In the genomic region with DNA sequence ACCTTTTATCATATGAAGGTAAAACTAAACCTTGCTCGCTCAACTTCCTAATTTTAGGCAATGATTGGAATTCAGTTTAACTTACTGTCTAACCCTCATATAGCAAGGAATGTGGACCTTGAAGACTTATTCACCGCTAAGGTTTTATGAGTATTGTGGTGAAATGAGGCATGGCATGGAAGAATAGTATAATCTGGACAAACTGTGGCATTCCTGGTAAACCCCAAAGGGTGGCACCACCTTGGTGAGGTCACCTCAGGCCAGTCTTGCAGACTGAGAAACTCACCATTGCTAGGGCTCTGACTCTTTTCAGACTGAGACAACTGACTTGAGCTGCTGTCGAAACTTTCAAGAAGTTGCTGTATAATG, we compare ENCODE assay signal across 25 cellular contexts. TPM values are rescaled to one million over a fixed set of nuclear protein-coding genes. Genes with fewer than 3 reads are reported as not detected.
A peak's percentile ranks its signal among the peaks of the same experiment; 100 is the strongest.
DNase-seq lines count a peak whose midpoint lies in the region; ATAC-seq, FAIRE-seq and TF ChIP-seq lines count a peak whose summit lies in the region.
"Had no signal": no experiment of that assay in that cellular context is flagged by ENCODE, and none has a peak within 500 bp of the region (broad histone marks: within the 10 kb centered on the region; RNA-seq: fewer than 3 reads in every experiment).

No MANE protein-coding gene starts in this region.

- H3K27ac Mint-ChIP-seq in activated CD4-positive, alpha-beta T cell treated with anti-CD3 and anti-CD28 coated beads, Interleukin-2, amount 10 ng/mL, durations not matched to agents 24 days and 14 days: no peak overlapping the region
- H3K27ac Mint-ChIP-seq in activated CD8-positive, alpha-beta T cell treated with anti-CD3 and anti-CD28 coated beads, Interleukin-2, amount 10 ng/mL, durations not matched to agents 7 days and 5 days: no peak overlapping the region
- H3K27ac Mint-ChIP-seq in osteocyte (ENCODE audit: unreplicated experiment): no peak overlapping the region
- H3K27ac Mint-ChIP-seq: activated CD4-positive, alpha-beta T cell treated with anti-CD3 and anti-CD28 coated beads for 36 hours; activated naive CD4-positive, alpha-beta T cell treated with anti-CD3 and anti-CD28 coated beads, Interleukin-2, amount 50 U/mL, for 24 hours; endodermal cell; IgD-negative memory B cell; mesothelial cell of epicardium; T-helper 1 cell treated with Interleukin-12 subunit alpha and Interleukin-12 subunit beta and Interleukin-4 antibody, amounts not matched to agents 30 μg/mL and 1 μg/mL, for 36 hours had no signal

- peaks cover 2% of the 10 kb centered on the region for H3K27me3 Mint-ChIP-seq in activated CD4-positive, alpha-beta T cell treated with anti-CD3 and anti-CD28 coated beads, Interleukin-2, amount 10 ng/mL, durations not matched to agents 24 days and 14 days
- no peaks in the 10 kb centered on the region for H3K27me3 Mint-ChIP-seq in activated CD8-positive, alpha-beta T cell treated with anti-CD3 and anti-CD28 coated beads, Interleukin-2, amount 10 ng/mL, durations not matched to agents 7 days and 5 days (ENCODE audit: low read depth)
- peaks cover 5% of the 10 kb centered on the region for H3K27me3 Mint-ChIP-seq in osteocyte (ENCODE audit: unreplicated experiment)
- H3K27me3 Mint-ChIP-seq: IgD-negative memory B cell had no signal

- peak overlapping the region; percentile 74 to 83 for H3K27ac ChIP-seq in A549
- H3K27ac ChIP-seq: gastrocnemius medialis, tibial artery had no signal

- H3K4me1 Mint-ChIP-seq in activated CD4-positive, alpha-beta T cell treated with anti-CD3 and anti-CD28 coated beads, Interleukin-2, amount 10 ng/mL, durations not matched to agents 24 days and 14 days: no peaks in the 10 kb centered on the region
- H3K4me1 Mint-ChIP-seq in activated CD8-positive, alpha-beta T cell treated with anti-CD3 and anti-CD28 coated beads, Interleukin-2, amount 10 ng/mL, durations not matched to agents 7 days and 5 days (ENCODE audit: low read depth): no peaks in the 10 kb centered on the region
- peaks cover 8% of the 10 kb centered on the region for H3K4me1 Mint-ChIP-seq in osteocyte (ENCODE audit: unreplicated experiment)
- H3K4me1 Mint-ChIP-seq: activated CD4-positive, alpha-beta T cell treated with anti-CD3 and anti-CD28 coated beads for 36 hours; activated naive CD4-positive, alpha-beta T cell treated with anti-CD3 and anti-CD28 coated beads, Interleukin-2, amount 50 U/mL, for 24 hours; endodermal cell had no signal

- TF ChIP-seq EP300 in A549 (IDR thresholded peaks at IDR 0.05): no peak

- peaks cover 24% of the 10 kb centered on the region for H3K4me1 ChIP-seq in A549
- H3K4me1 ChIP-seq in adipocyte (ENCODE audit: control insufficient read depth, insufficient read depth, low read length): peaks cover 17% of the 10 kb centered on the region

- no peak for TF ChIP-seq RAD21 in A549 (conservative IDR thresholded peaks at IDR 0.05 in 1 of 2, IDR thresholded peaks at IDR 0.05 in 1 of 2)

- DNase-seq in A549 (ENCODE audit: low read depth in 1 of 2, low spot score in 1 of 2) (peak in 1 of 2 experiments; percentile 79), HS-27A (ENCODE audit: low read depth) (peak; percentile 61), adipocyte (ENCODE audit: low read depth) (peak; percentile 24), kidney epithelial cell (ENCODE audit: low read depth) (peak; percentile 78), AML-193 (lab: John Stamatoyannopoulos, UW) (no peak), osteocyte (ENCODE audit: extremely low spot score, unreplicated experiment) (no peak)
- DNase-seq in activated CD4-positive, alpha-beta T cell treated with anti-CD3 and anti-CD28 coated beads, Interleukin-2, amount 10 ng/mL, durations not matched to agents 24 days and 14 days: no peak
- no peak for DNase-seq in activated CD8-positive, alpha-beta T cell treated with anti-CD3 and anti-CD28 coated beads, Interleukin-2, amount 10 ng/mL, durations not matched to agents 7 days and 5 days
- DNase-seq: activated CD4-positive, alpha-beta T cell treated with anti-CD3 and anti-CD28 coated beads for 36 hours; caudate nucleus; endodermal cell; gastrocnemius medialis; HCEC 1CT; NCI-H1092 treated with DMSO at 0.1 percent for 48 hours; NCI-H774; nucleus accumbens; stimulated activated CD4-positive, alpha-beta T cell treated with anti-CD3 and anti-CD28 coated beads, Interleukin-4, amount 100 ng/mL, for 4 hours; tibial artery had no signal

- peak; percentile 28 for FAIRE-seq in A549 (lab: Jason Lieb, UNC)
- FAIRE-seq: A204.1, G401.6 had no signal

- H3K36me3 Mint-ChIP-seq in activated CD4-positive, alpha-beta T cell treated with anti-CD3 and anti-CD28 coated beads, Interleukin-2, amount 10 ng/mL, durations not matched to agents 24 days and 14 days (ENCODE audit: low read depth): no peaks in the 10 kb centered on the region
- no peaks in the 10 kb centered on the region for H3K36me3 Mint-ChIP-seq in activated CD8-positive, alpha-beta T cell treated with anti-CD3 and anti-CD28 coated beads, Interleukin-2, amount 10 ng/mL, durations not matched to agents 7 days and 5 days (ENCODE audit: low read depth)
- H3K36me3 Mint-ChIP-seq in osteocyte (ENCODE audit: unreplicated experiment): no peaks in the 10 kb centered on the region
- H3K36me3 Mint-ChIP-seq: activated naive CD4-positive, alpha-beta T cell treated with anti-CD3 and anti-CD28 coated beads, Interleukin-2, amount 50 U/mL, for 24 hours; mesothelial cell of epicardium had no signal

- H3K36me3 ChIP-seq in adipocyte (ENCODE audit: control insufficient read depth, insufficient read depth, low read length, severe bottlenecking): no peaks in the 10 kb centered on the region
- H3K36me3 ChIP-seq in kidney epithelial cell (ENCODE audit: control insufficient read depth, insufficient read depth, low read length): no peaks in the 10 kb centered on the region
- H3K36me3 ChIP-seq: gastrocnemius medialis, tibial artery had no signal

- no peak overlapping the region for H3K4me3 Mint-ChIP-seq in activated CD4-positive, alpha-beta T cell treated with anti-CD3 and anti-CD28 coated beads, Interleukin-2, amount 10 ng/mL, durations not matched to agents 24 days and 14 days
- no peak overlapping the region for H3K4me3 Mint-ChIP-seq in activated CD8-positive, alpha-beta T cell treated with anti-CD3 and anti-CD28 coated beads, Interleukin-2, amount 10 ng/mL, durations not matched to agents 7 days and 5 days
- no peak overlapping the region for H3K4me3 Mint-ChIP-seq in osteocyte (ENCODE audit: unreplicated experiment)
- H3K4me3 Mint-ChIP-seq: activated CD4-positive, alpha-beta T cell treated with anti-CD3 and anti-CD28 coated beads for 36 hours; activated naive CD4-positive, alpha-beta T cell treated with anti-CD3 and anti-CD28 coated beads, Interleukin-2, amount 50 U/mL, for 24 hours; endodermal cell; IgD-negative memory B cell; mesothelial cell of epicardium; T-helper 1 cell treated with Interleukin-12 subunit alpha and Interleukin-12 subunit beta and Interleukin-4 antibody, amounts not matched to agents 30 μg/mL and 1 μg/mL, for 36 hours had no signal

- H3K4me3 ChIP-seq in A549: no peak overlapping the region
- no peak overlapping the region for H3K4me3 ChIP-seq in adipocyte (ENCODE audit: low read length)
- H3K4me3 ChIP-seq in kidney epithelial cell (ENCODE audit: low read depth, low read length): no peak overlapping the region
- H3K4me3 ChIP-seq: gastrocnemius medialis, skin epidermis, tibial artery had no signal

- peak; percentile 92 to 97 for ATAC-seq in A549
- ATAC-seq in activated CD8-positive, alpha-beta T cell treated with anti-CD3 and anti-CD28 coated beads, Interleukin-2, amount 10 ng/mL, durations not matched to agents 7 days and 5 days: no peak
- ATAC-seq: activated CD4-positive, alpha-beta T cell treated with anti-CD3 and anti-CD28 coated beads for 36 hours; gastrocnemius medialis had no signal

- no peak for TF ChIP-seq CTCF in A549 (IDR thresholded peaks at IDR 0.05)
- no peak for TF ChIP-seq CTCF in kidney epithelial cell (IDR thresholded peaks at IDR 0.05; ENCODE audit: insufficient read depth, low read length, poor library complexity, severe bottlenecking)
- TF ChIP-seq CTCF in osteocyte (IDR thresholded peaks at IDR 0.05): no peak

- H3K9me3 Mint-ChIP-seq in activated CD4-positive, alpha-beta T cell treated with anti-CD3 and anti-CD28 coated beads, Interleukin-2, amount 10 ng/mL, durations not matched to agents 24 days and 14 days: peaks cover 6% of the 10 kb centered on the region
- H3K9me3 Mint-ChIP-seq in activated CD8-positive, alpha-beta T cell treated with anti-CD3 and anti-CD28 coated beads, Interleukin-2, amount 10 ng/mL, durations not matched to agents 7 days and 5 days (ENCODE audit: insufficient read depth): no peaks in the 10 kb centered on the region
- peaks cover 9% of the 10 kb centered on the region for H3K9me3 Mint-ChIP-seq in osteocyte (ENCODE audit: unreplicated experiment)
- H3K9me3 Mint-ChIP-seq: activated naive CD4-positive, alpha-beta T cell treated with anti-CD3 and anti-CD28 coated beads, Interleukin-2, amount 50 U/mL, for 24 hours had no signal

- CTCF ChIA-PET in A549 (lab: Yijun Ruan, JAX): interaction anchor here (0.9 to 1.4 kb wide), 4 partner anchors 9 to 198 kb away, joined by 3 to 7 read pairs (median 4); no protein-coding TSS in a partner anchor
- CTCF ChIA-PET in activated CD8-positive, alpha-beta T cell treated with anti-CD3 and anti-CD28 coated beads, Interleukin-2, amount 10 ng/mL, durations not matched to agents 7 days and 5 days (lab: Charles Lee): no interaction called here

- 34% methylated on average over 3 of the region's 3 CpGs for WGBS in A549 (ENCODE audit: missing lambda C conversion rate)

- POLR2A ChIA-PET in A549 (lab: Yijun Ruan, JAX): interaction anchor here (0.7 to 1.8 kb wide), 4 partner anchors 49 to 149 kb away, joined by 3 to 9 read pairs (median 4); a partner anchor contains a TSS
- POLR2A ChIA-PET in activated CD8-positive, alpha-beta T cell treated with anti-CD3 and anti-CD28 coated beads, Interleukin-2, amount 10 ng/mL, durations not matched to agents 7 days and 5 days (lab: Charles Lee): no interaction called here

- no peak overlapping the region for H3K9ac ChIP-seq in adipocyte (ENCODE audit: low read length)

- no peaks in the 10 kb centered on the region for H3K27me3 ChIP-seq in adipocyte (replicated peaks; ENCODE audit: control insufficient read depth, insufficient read depth, low read length)
- H3K27me3 ChIP-seq in kidney epithelial cell (ENCODE audit: control insufficient read depth, insufficient read depth, low read length): no peaks in the 10 kb centered on the region
- H3K27me3 ChIP-seq: gastrocnemius medialis, tibial artery had no signal

- peaks cover 14% of the 10 kb centered on the region for H3K9me3 ChIP-seq in A549
- no peaks in the 10 kb centered on the region for H3K9me3 ChIP-seq in adipocyte (ENCODE audit: control insufficient read depth, low read length)
- H3K9me3 ChIP-seq: gastrocnemius medialis, tibial artery had no signal

- no peak for TF ChIP-seq POLR2A in A549 (IDR thresholded peaks at IDR 0.05; ENCODE audit: low read length)

- intact Hi-C loops in activated CD4-positive, alpha-beta T cell treated with anti-CD3 and anti-CD28 coated beads, Interleukin-2, amount 10 ng/mL, durations not matched to agents 24 days and 14 days (cut with micrococcal nuclease): no loop called here

- H3K4me2 ChIP-seq in A549: peak overlapping the region; percentile 67

RNA-seq across cellular contexts. Expression of a gene that starts 51.1 kb away (rescaled TPM):
- polyA plus RNA-seq in A549 (2011; rRNA removed) (145 and 204 TPM in 2 replicates), A549 (2017; fragmentation: RNase III; extraction: RNeasy Plus Mini Kit Qiagen cat#74134 plus additional on column Dnase treatment) (62.4 to 76.9 TPM (median 65.7 TPM) in 3 replicates)
- polyA plus RNA-seq in A549 (2012; cell fraction: cytosol; rRNA removed): 27.9 and 34.9 TPM in 2 replicates
- 23.7 and 39.5 TPM in 2 replicates for polyA plus RNA-seq in A549 (2012; cell fraction: nucleus; rRNA removed)
- 153 and 167 TPM in 2 replicates for polyA minus RNA-seq in A549 (2011; rRNA and poly(A)+ RNA removed)
- total RNA-seq in kidney epithelial cell (22.9 and 27.9 TPM in 2 replicates), osteocyte (41.9 and 46.5 TPM in 2 replicates)
- 23.9 and 27.4 TPM in 2 replicates for total RNA-seq in activated CD4-positive, alpha-beta T cell treated with anti-CD3 and anti-CD28 coated beads, Interleukin-2, amount 10 ng/mL, durations not matched to agents 24 days and 14 days
- total RNA-seq in activated CD8-positive, alpha-beta T cell treated with anti-CD3 and anti-CD28 coated beads, Interleukin-2, amount 10 ng/mL, durations not matched to agents 7 days and 5 days: 10 to 100 TPM; 23.4 to 26.3 TPM

Comparison
In these comparisons a context has a peak if more than half of its experiments do, and no peak if none do; other contexts are left out.
1. DNase-seq: peak in HS-27A (single experiment), adipocyte (single experiment) and kidney epithelial cell (single experiment); none in activated CD4-positive, alpha-beta T cell treated with anti-CD3 and anti-CD28 coated beads, Interleukin-2, amount 10 ng/mL, durations not matched to agents 24 days and 14 days (single experiment), activated CD8-positive, alpha-beta T cell treated with anti-CD3 and anti-CD28 coated beads, Interleukin-2, amount 10 ng/mL, durations not matched to agents 7 days and 5 days (single experiment), AML-193 (0 of 2) and osteocyte (single experiment).